1 cellular context compared by ENCODE assay signal in the genomic region with DNA sequence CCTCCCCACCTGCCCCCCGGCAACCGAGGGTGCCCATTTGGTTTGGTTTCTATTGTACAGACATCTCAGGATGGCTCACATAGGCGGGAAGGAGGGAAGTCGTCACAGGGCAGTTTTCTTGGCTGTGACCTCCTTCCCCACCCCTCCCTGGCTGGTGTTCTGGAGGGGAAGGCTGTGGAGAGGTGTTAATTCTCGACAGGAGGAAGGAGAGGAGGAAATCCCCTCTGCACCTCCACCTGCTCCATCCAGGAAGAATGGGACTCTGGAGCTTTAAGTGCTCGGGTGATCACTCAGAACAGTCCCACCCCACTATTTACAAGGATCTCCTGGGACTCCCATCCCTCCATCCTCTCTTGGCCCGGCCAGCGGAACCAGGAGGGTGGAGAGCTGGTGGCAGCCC.
TF ChIP-seq lines count a peak whose summit lies in the region.

No MANE protein-coding gene starts in this region.

TF ChIP-seq in GM23338, 12 proteins besides CTCF, POLR2A, EP300 and RAD21:
- TF ChIP-seq, protein P1, sequence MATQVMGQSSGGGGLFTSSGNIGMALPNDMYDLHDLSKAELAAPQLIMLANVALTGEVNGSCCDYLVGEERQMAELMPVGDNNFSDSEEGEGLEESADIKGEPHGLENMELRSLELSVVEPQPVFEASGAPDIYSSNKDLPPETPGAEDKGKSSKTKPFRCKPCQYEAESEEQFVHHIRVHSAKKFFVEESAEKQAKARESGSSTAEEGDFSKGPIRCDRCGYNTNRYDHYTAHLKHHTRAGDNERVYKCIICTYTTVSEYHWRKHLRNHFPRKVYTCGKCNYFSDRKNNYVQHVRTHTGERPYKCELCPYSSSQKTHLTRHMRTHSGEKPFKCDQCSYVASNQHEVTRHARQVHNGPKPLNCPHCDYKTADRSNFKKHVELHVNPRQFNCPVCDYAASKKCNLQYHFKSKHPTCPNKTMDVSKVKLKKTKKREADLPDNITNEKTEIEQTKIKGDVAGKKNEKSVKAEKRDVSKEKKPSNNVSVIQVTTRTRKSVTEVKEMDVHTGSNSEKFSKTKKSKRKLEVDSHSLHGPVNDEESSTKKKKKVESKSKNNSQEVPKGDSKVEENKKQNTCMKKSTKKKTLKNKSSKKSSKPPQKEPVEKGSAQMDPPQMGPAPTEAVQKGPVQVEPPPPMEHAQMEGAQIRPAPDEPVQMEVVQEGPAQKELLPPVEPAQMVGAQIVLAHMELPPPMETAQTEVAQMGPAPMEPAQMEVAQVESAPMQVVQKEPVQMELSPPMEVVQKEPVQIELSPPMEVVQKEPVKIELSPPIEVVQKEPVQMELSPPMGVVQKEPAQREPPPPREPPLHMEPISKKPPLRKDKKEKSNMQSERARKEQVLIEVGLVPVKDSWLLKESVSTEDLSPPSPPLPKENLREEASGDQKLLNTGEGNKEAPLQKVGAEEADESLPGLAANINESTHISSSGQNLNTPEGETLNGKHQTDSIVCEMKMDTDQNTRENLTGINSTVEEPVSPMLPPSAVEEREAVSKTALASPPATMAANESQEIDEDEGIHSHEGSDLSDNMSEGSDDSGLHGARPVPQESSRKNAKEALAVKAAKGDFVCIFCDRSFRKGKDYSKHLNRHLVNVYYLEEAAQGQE (IDR thresholded peaks at IDR 0.05; ENCODE audit: unreplicated experiment), result no peak
- TF ChIP-seq EZH2phosphoT487 (IDR thresholded peaks at IDR 0.05; ENCODE audit: unreplicated experiment) (no peak), ZNF114 (CRISPR knock-in tag; IDR thresholded peaks at IDR 0.05) (no peak), ZNF331 (CRISPR knock-in tag; IDR thresholded peaks at IDR 0.05; ENCODE audit: low read depth) (no peak), STAT1 (IDR thresholded peaks at IDR 0.05; ENCODE audit: unreplicated experiment) (no peak), EZH2 (IDR thresholded peaks at IDR 0.05; ENCODE audit: low read depth, unreplicated experiment) (no peak), NANOG (IDR thresholded peaks at IDR 0.05; ENCODE audit: borderline replicate concordance) (no peak), CREB1 (CRISPR knock-in tag; IDR thresholded peaks at IDR 0.05; ENCODE audit: low read depth) (no peak), POLR2AphosphoS5 (IDR thresholded peaks at IDR 0.05; ENCODE audit: low read depth) (no peak), JUNB (IDR thresholded peaks at IDR 0.05; ENCODE audit: unreplicated experiment) (no peak)
- TF ChIP-seq, protein P2, sequence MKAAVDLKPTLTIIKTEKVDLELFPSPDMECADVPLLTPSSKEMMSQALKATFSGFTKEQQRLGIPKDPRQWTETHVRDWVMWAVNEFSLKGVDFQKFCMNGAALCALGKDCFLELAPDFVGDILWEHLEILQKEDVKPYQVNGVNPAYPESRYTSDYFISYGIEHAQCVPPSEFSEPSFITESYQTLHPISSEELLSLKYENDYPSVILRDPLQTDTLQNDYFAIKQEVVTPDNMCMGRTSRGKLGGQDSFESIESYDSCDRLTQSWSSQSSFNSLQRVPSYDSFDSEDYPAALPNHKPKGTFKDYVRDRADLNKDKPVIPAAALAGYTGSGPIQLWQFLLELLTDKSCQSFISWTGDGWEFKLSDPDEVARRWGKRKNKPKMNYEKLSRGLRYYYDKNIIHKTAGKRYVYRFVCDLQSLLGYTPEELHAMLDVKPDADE (IDR thresholded peaks at IDR 0.05), result no peak
- TF ChIP-seq, protein P3, sequence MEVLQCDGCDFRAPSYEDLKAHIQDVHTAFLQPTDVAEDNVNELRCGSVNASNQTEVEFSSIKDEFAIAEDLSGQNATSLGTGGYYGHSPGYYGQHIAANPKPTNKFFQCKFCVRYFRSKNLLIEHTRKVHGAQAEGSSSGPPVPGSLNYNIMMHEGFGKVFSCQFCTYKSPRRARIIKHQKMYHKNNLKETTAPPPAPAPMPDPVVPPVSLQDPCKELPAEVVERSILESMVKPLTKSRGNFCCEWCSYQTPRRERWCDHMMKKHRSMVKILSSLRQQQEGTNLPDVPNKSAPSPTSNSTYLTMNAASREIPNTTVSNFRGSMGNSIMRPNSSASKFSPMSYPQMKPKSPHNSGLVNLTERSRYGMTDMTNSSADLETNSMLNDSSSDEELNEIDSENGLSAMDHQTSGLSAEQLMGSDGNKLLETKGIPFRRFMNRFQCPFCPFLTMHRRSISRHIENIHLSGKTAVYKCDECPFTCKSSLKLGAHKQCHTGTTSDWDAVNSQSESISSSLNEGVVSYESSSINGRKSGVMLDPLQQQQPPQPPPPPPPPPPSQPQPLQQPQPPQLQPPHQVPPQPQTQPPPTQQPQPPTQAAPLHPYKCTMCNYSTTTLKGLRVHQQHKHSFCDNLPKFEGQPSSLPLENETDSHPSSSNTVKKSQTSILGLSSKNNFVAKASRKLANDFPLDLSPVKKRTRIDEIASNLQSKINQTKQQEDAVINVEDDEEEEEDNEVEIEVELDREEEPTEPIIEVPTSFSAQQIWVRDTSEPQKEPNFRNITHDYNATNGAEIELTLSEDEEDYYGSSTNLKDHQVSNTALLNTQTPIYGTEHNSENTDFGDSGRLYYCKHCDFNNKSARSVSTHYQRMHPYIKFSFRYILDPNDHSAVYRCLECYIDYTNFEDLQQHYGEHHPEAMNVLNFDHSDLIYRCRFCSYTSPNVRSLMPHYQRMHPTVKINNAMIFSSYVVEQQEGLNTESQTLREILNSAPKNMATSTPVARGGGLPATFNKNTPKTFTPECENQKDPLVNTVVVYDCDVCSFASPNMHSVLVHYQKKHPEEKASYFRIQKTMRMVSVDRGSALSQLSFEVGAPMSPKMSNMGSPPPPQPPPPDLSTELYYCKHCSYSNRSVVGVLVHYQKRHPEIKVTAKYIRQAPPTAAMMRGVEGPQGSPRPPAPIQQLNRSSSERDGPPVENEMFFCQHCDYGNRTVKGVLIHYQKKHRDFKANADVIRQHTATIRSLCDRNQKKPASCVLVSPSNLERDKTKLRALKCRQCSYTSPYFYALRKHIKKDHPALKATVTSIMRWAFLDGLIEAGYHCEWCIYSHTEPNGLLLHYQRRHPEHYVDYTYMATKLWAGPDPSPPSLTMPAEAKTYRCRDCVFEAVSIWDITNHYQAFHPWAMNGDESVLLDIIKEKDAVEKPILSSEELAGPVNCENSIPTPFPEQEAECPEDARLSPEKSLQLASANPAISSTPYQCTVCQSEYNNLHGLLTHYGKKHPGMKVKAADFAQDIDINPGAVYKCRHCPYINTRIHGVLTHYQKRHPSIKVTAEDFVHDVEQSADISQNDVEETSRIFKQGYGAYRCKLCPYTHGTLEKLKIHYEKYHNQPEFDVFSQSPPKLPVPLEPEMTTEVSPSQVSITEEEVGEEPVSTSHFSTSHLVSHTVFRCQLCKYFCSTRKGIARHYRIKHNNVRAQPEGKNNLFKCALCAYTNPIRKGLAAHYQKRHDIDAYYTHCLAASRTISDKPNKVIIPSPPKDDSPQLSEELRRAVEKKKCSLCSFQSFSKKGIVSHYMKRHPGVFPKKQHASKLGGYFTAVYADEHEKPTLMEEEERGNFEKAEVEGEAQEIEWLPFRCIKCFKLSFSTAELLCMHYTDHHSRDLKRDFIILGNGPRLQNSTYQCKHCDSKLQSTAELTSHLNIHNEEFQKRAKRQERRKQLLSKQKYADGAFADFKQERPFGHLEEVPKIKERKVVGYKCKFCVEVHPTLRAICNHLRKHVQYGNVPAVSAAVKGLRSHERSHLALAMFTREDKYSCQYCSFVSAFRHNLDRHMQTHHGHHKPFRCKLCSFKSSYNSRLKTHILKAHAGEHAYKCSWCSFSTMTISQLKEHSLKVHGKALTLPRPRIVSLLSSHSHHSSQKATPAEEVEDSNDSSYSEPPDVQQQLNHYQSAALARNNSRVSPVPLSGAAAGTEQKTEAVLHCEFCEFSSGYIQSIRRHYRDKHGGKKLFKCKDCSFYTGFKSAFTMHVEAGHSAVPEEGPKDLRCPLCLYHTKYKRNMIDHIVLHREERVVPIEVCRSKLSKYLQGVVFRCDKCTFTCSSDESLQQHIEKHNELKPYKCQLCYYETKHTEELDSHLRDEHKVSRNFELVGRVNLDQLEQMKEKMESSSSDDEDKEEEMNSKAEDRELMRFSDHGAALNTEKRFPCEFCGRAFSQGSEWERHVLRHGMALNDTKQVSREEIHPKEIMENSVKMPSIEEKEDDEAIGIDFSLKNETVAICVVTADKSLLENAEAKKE (CRISPR knock-in tag; IDR thresholded peaks at IDR 0.05), result no peak
